In genomic region chrX:39907964-39908616, GRCh38 we compare ENCODE assay signal across 8 cellular contexts.
DNase-seq lines count a peak whose midpoint lies in the region; ATAC-seq and TF ChIP-seq lines count a peak whose summit lies in the region.

No MANE protein-coding gene starts in this region.

- WGBS in sigmoid colon, 2 donors: 66 to 82% methylated on average over 14 of the region's 14 CpGs

- in situ Hi-C loops in GM13977 (cut with MboI; ENCODE audit: low pct_unique_long_range_greater_than_20kb, low sequenced_read_pairs, unreplicated experiment): no loop called here

- H3K27ac ChIP-seq in RWPE1 (peak overlapping the region; percentile 87), sigmoid colon (peak overlapping the region; percentile 71 to 75 (median 72)), WERI-Rb-1 (no peak overlapping the region)

- no peaks in the 10 kb centered on the region for H3K9me3 ChIP-seq in sigmoid colon
- H3K9me3 ChIP-seq in WERI-Rb-1 (ENCODE audit: severe bottlenecking): no peaks in the 10 kb centered on the region

- H3K4me3 ChIP-seq in sigmoid colon: no peak overlapping the region
- H3K4me3 ChIP-seq in WERI-Rb-1 (ENCODE audit: low read depth, low read length): no peak overlapping the region

- TF ChIP-seq POLR2A in sigmoid colon (IDR thresholded peaks at IDR 0.05): no peak

- H3K27me3 ChIP-seq in sigmoid colon (peaks cover 0 to 2% (median 0%) of the 10 kb centered on the region in 3 donors), WERI-Rb-1 (ENCODE audit: insufficient read depth, low read depth, severe bottlenecking) (no peaks in the 10 kb centered on the region)

- POLR2A ChIA-PET in RWPE1 (lab: Yijun Ruan, JAX; ENCODE audit: low non-redundant PET): no interaction called here

- H3K36me3 ChIP-seq in sigmoid colon: no peaks in the 10 kb centered on the region
- no peaks in the 10 kb centered on the region for H3K36me3 ChIP-seq in WERI-Rb-1

- DNase-seq in GM13977 (ENCODE audit: low spot score) (peak; percentile 47), RWPE1 (ENCODE audit: low spot score) (peak; percentile 79), head of caudate nucleus (peak in 36 of 42 donors; percentile 9 to 66 (median 40)), sigmoid colon (peak; percentile 86), WERI-Rb-1 (no peak)

- no peak for ATAC-seq in activated CD4-positive, CD25-positive, alpha-beta regulatory T cell treated with anti-CD3 and anti-CD28 coated beads, Interleukin-2, amount 50 U/mL, for 24 hours
- ATAC-seq in GM19324 (IDR thresholded peaks at IDR 0.05; ENCODE audit: low FRiP score, unreplicated experiment): no peak
- ATAC-seq in GM21576 (IDR thresholded peaks at IDR 0.05; ENCODE audit: unreplicated experiment): no peak

- no peak for TF ChIP-seq EP300 in sigmoid colon (IDR thresholded peaks at IDR 0.05)

- CTCF ChIA-PET in RWPE1 (lab: Yijun Ruan, JAX): no interaction called here

- intact Hi-C loops in head of caudate nucleus (cut with DNase I) (no loop called here), sigmoid colon (cut with DNase I) (loop anchor here (2.0 to 10.0 kb wide), 7 partner anchors 86 to 264 kb away; partner anchors contain the start of gene BCOR)

- peaks cover 0 to 38% (median 19%) of the 10 kb centered on the region in 4 donors for H3K4me1 ChIP-seq in sigmoid colon

- no peak for TF ChIP-seq CTCF in GM13977 (IDR thresholded peaks at IDR 0.05; ENCODE audit: extremely low read depth, insufficient read depth, missing control alignments)
- TF ChIP-seq CTCF in RWPE1 (conservative IDR thresholded peaks at IDR 0.05; ENCODE audit: low read depth): no peak
- no peak for TF ChIP-seq CTCF in sigmoid colon (IDR thresholded peaks at IDR 0.05)
- no peak for TF ChIP-seq CTCF in WERI-Rb-1 (IDR thresholded peaks at IDR 0.05; ENCODE audit: low read depth, low read length)
